Comparison of ENCODE assay signal across 14 cellular contexts in genomic region chr1:75134656-75134938, GRCh38. TPM values are rescaled to one million over a fixed set of nuclear protein-coding genes. Genes with fewer than 3 reads are reported as not detected.
DNase-seq lines count a peak whose midpoint lies in the region; ATAC-seq and TF ChIP-seq lines count a peak whose summit lies in the region.
"Had no signal": no experiment of that assay in that cellular context is flagged by ENCODE, and none has a peak within 500 bp of the region (broad histone marks: within the 10 kb centered on the region; RNA-seq: fewer than 3 reads in every experiment).

No MANE protein-coding gene starts in this region.

- H3K79me2 ChIP-seq in hepatocyte, result no peaks in the 10 kb centered on the region
- H3K79me2 ChIP-seq in smooth muscle cell (ENCODE audit: low read depth), result no peaks in the 10 kb centered on the region

- H3K9me3 ChIP-seq in hepatocyte (ENCODE audit: low read depth) (no peaks in the 10 kb centered on the region), smooth muscle cell (replicated peaks; ENCODE audit: low read depth) (no peaks in the 10 kb centered on the region)
- H3K9me3 ChIP-seq: HAP-1 had no signal

- intact Hi-C loops in activated CD4-positive, alpha-beta T cell treated with anti-CD3 and anti-CD28 coated beads, Interleukin-2, amount 10 ng/mL, durations not matched to agents 24 days and 14 days (cut with micrococcal nuclease), result loop anchor here (10.0 kb wide), 2 partner anchors 360 to 480 kb away; partner anchors contain the start of gene SLC44A5

- 3% methylated on average over 11 of the region's 11 CpGs for WGBS in hepatocyte (ENCODE audit: low lambda C conversion rate, missing lambda C conversion rate)
- 3% methylated on average over 11 of the region's 11 CpGs for WGBS in smooth muscle cell (ENCODE audit: low lambda C conversion rate)

- H3K4me2 ChIP-seq in hepatocyte, result peak overlapping the region; percentile 88
- peak overlapping the region; percentile 85 for H3K4me2 ChIP-seq in smooth muscle cell

- H3K9ac ChIP-seq in smooth muscle cell (ENCODE audit: low read depth), result no peak overlapping the region

- no peak for TF ChIP-seq POLR2A in erythroblast (IDR thresholded peaks at IDR 0.05; ENCODE audit: low read length)

- H3K4me3 Mint-ChIP-seq in activated CD4-positive, alpha-beta T cell treated with anti-CD3 and anti-CD28 coated beads, Interleukin-2, amount 10 ng/mL, durations not matched to agents 24 days and 14 days, result peak overlapping the region; percentile 81

- peak overlapping the region; percentile 36 for H3K27ac Mint-ChIP-seq in activated CD4-positive, alpha-beta T cell treated with anti-CD3 and anti-CD28 coated beads, Interleukin-2, amount 10 ng/mL, durations not matched to agents 24 days and 14 days

- H3K9me2 ChIP-seq in hepatocyte (replicated peaks; ENCODE audit: insufficient read depth), result no peaks in the 10 kb centered on the region

- H3K4me1 ChIP-seq in hepatocyte (ENCODE audit: insufficient read depth) (peaks cover 25% of the 10 kb centered on the region), smooth muscle cell (ENCODE audit: low read depth) (peaks cover 53% of the 10 kb centered on the region)
- H3K4me1 ChIP-seq: HAP-1 had no signal

- peaks cover 22% of the 10 kb centered on the region for H3K9me3 Mint-ChIP-seq in activated CD4-positive, alpha-beta T cell treated with anti-CD3 and anti-CD28 coated beads, Interleukin-2, amount 10 ng/mL, durations not matched to agents 24 days and 14 days

- peaks cover 3% of the 10 kb centered on the region for H3F3A ChIP-seq in smooth muscle cell (ENCODE audit: low read depth)

- H4K20me1 ChIP-seq in hepatocyte (ENCODE audit: insufficient read depth, poor library complexity, severe bottlenecking) (no peaks in the 10 kb centered on the region), smooth muscle cell (ENCODE audit: low read depth) (peaks cover 3% of the 10 kb centered on the region)

- DNase-seq in activated CD4-positive, alpha-beta T cell treated with anti-CD3 and anti-CD28 coated beads, Interleukin-2, amount 10 ng/mL, durations not matched to agents 24 days and 14 days, result no peak
- DNase-seq in activated CD4-positive, alpha-beta T cell treated with anti-CD3 and anti-CD28 coated beads for 48 hours, result no peak
- DNase-seq in NCI-H774 (lab: John Stamatoyannopoulos, UW) (peak; percentile 21), hepatocyte (ENCODE audit: low spot score) (no peak), smooth muscle cell (lab: John Stamatoyannopoulos, UW; ENCODE audit: unreplicated experiment) (no peak), erythroblast (lab: John Stamatoyannopoulos, UW) (no peak), H4 (ENCODE audit: low spot score) (no peak)
- DNase-seq: activated T-cell treated with anti-CD3 and anti-CD28 coated beads for 4 hours; AML-193; brain microvascular endothelial cell; stimulated activated naive CD4-positive, alpha-beta T cell treated with Interleukin-2 at 50 U/mL for 16 hours had no signal

- H2AFZ ChIP-seq in hepatocyte (peak overlapping the region; percentile 56), smooth muscle cell (ENCODE audit: low read depth) (peak overlapping the region; percentile 32)

- H3K27ac ChIP-seq in hepatocyte (peak overlapping the region; percentile 2), smooth muscle cell (ENCODE audit: low read depth) (no peak overlapping the region)
- H3K27ac ChIP-seq: brain microvascular endothelial cell had no signal

- peaks cover 83% of the 10 kb centered on the region for H3K27me3 Mint-ChIP-seq in activated CD4-positive, alpha-beta T cell treated with anti-CD3 and anti-CD28 coated beads, Interleukin-2, amount 10 ng/mL, durations not matched to agents 24 days and 14 days

- peaks cover 2% of the 10 kb centered on the region for H3K36me3 Mint-ChIP-seq in activated CD4-positive, alpha-beta T cell treated with anti-CD3 and anti-CD28 coated beads, Interleukin-2, amount 10 ng/mL, durations not matched to agents 24 days and 14 days (ENCODE audit: low read depth)

- peaks cover 9% of the 10 kb centered on the region for H3K4me1 Mint-ChIP-seq in activated CD4-positive, alpha-beta T cell treated with anti-CD3 and anti-CD28 coated beads, Interleukin-2, amount 10 ng/mL, durations not matched to agents 24 days and 14 days

- H3K36me3 ChIP-seq in hepatocyte (replicated peaks; ENCODE audit: insufficient read depth, low read depth) (no peaks in the 10 kb centered on the region), smooth muscle cell (ENCODE audit: low read depth) (no peaks in the 10 kb centered on the region)
- H3K36me3 ChIP-seq: brain microvascular endothelial cell, HAP-1 had no signal

- TF ChIP-seq CTCF in hepatocyte (IDR thresholded peaks at IDR 0.05; ENCODE audit: poor library complexity) (no peak), smooth muscle cell (IDR thresholded peaks at IDR 0.05; ENCODE audit: borderline replicate concordance, insufficient read depth, poor library complexity, severe bottlenecking) (no peak)

- H3K27me3 ChIP-seq in hepatocyte (peaks cover 98% of the 10 kb centered on the region), smooth muscle cell (ENCODE audit: low read depth) (peaks cover 84% of the 10 kb centered on the region)

- ATAC-seq in HG03571 (IDR thresholded peaks at IDR 0.05; ENCODE audit: unreplicated experiment), result no peak

- H3K4me3 ChIP-seq in hepatocyte (no peak overlapping the region), smooth muscle cell (peak overlapping the region; percentile 41)
- H3K4me3 ChIP-seq: HAP-1 had no signal

RNA-seq across cellular contexts. Expression of gene LHX8, which starts 0.4 kb away (rescaled TPM):
- total RNA-seq in activated CD4-positive, alpha-beta T cell treated with anti-CD3 and anti-CD28 coated beads, Interleukin-2, amount 10 ng/mL, durations not matched to agents 24 days and 14 days, result not detected in 2 replicates
- total RNA-seq in hepatocyte (0.87 and 1.5 TPM in 2 replicates), smooth muscle cell (0.90 TPM in 1 of 2 replicates, not detected in the other)
- polyA plus RNA-seq in hepatocyte (0.37 and 0.73 TPM in 2 replicates), smooth muscle cell (not detected in 2 replicates)
- 13.0 and 16.1 TPM in 2 replicates for total RNA-seq in H4 (2014; rRNA removed; shearing (Covaris generic))
- total RNA-seq: T-helper 2 cell treated with Interferon-gamma antibody and Interleukin-4, amounts not matched to agents 100 ng/mL and 5 ng/mL, for 36 hours had no signal
